ENCODE assay signal across 18 cellular contexts in genomic region chr10:50580260-50580891, GRCh38.
"Had no signal": no experiment of that assay in that cellular context is flagged by ENCODE, and none has a peak within 500 bp of the region (broad histone marks: within the 10 kb centered on the region; RNA-seq: fewer than 3 reads in every experiment).

No MANE protein-coding gene starts in this region.

- DNase-seq: activated effector memory CD4-positive, alpha-beta T cell treated with Interleukin-2 at 50 U/mL for 16 hours; activated T-cell treated with anti-CD3 and anti-CD28 coated beads, Interleukin-2, amount 50 U/mL, for 1 hour; aorta; foreskin keratinocyte; head of caudate nucleus; mesendoderm; transverse colon had no signal

- H3K36me3 ChIP-seq: transverse colon had no signal

- H3K27me3 Mint-ChIP-seq: activated naive CD8-positive, alpha-beta T cell had no signal

- H3K4me1 ChIP-seq: foreskin keratinocyte had no signal

- H3K4me3 ChIP-seq: transverse colon had no signal

- FAIRE-seq: bronchial epithelial cell, endothelial cell of umbilical vein, islet of Langerhans, small intestine, TTC549 had no signal

- ATAC-seq: activated CD4-positive, CD25-positive, alpha-beta regulatory T cell treated with anti-CD3 and anti-CD28 coated beads, Interleukin-2, amount 50 U/mL, for 24 hours; foreskin keratinocyte; left lobe of liver; SK-N-SH treated with all-trans-retinoic acid at 6 μM for 48 hours; stimulated activated effector memory CD8-positive, alpha-beta T cell treated with anti-CD3 and anti-CD28 coated beads, Interleukin-12 subunit alpha, Interleukin-12 subunit beta, amount 100 ng/mL, for 72 hours had no signal

- H3K27me3 ChIP-seq: foreskin keratinocyte, transverse colon had no signal

- H3K9me3 Mint-ChIP-seq: stimulated activated effector memory CD8-positive, alpha-beta T cell treated with anti-CD3 and anti-CD28 coated beads, Interleukin-12 subunit alpha, Interleukin-12 subunit beta, amount 100 ng/mL, for 72 hours; T-helper 1 cell treated with Interleukin-12 subunit alpha and Interleukin-12 subunit beta and Interleukin-4 antibody, amounts not matched to agents 30 μg/mL and 1 μg/mL, for 36 hours had no signal

- H3K27ac Mint-ChIP-seq: activated naive CD8-positive, alpha-beta T cell; stimulated activated effector memory CD8-positive, alpha-beta T cell treated with anti-CD3 and anti-CD28 coated beads, Interleukin-12 subunit alpha, Interleukin-12 subunit beta, amount 100 ng/mL, for 72 hours; T-helper 1 cell treated with Interleukin-12 subunit alpha and Interleukin-12 subunit beta and Interleukin-4 antibody, amounts not matched to agents 30 μg/mL and 1 μg/mL, for 36 hours had no signal

- H3K36me3 Mint-ChIP-seq: stimulated activated effector memory CD8-positive, alpha-beta T cell treated with anti-CD3 and anti-CD28 coated beads, Interleukin-12 subunit alpha, Interleukin-12 subunit beta, amount 100 ng/mL, for 72 hours had no signal

- H3K27ac ChIP-seq: foreskin keratinocyte had no signal

- H3K4me3 Mint-ChIP-seq: activated naive CD8-positive, alpha-beta T cell; stimulated activated effector memory CD8-positive, alpha-beta T cell treated with anti-CD3 and anti-CD28 coated beads, Interleukin-12 subunit alpha, Interleukin-12 subunit beta, amount 100 ng/mL, for 72 hours; T-helper 1 cell treated with Interleukin-12 subunit alpha and Interleukin-12 subunit beta and Interleukin-4 antibody, amounts not matched to agents 30 μg/mL and 1 μg/mL, for 36 hours had no signal

- H3K9me3 ChIP-seq: transverse colon had no signal
